7 cellular contexts compared by ENCODE assay signal in the genomic region with DNA sequence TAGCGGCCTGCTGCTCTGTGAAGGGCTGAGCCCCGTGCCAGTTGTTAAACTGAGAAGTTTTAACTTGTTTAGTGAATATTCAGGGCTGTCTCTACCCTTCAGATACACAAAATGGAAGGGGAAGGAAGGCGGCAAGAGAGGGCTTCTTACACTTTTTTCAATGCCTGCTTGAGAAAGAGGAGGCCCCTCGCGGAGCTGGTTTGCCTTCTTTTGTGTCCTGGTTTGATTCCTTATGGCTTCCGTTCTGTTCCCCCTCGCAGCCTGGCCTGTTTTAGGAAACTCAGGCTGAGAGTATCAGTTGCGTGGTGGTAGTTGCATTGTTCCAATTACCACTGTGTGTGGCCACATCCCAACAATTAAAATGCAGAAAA. TPM values are rescaled to one million over a fixed set of nuclear protein-coding genes. Genes with fewer than 3 reads are reported as not detected.
DNase-seq lines count a peak whose midpoint lies in the region; ATAC-seq and TF ChIP-seq lines count a peak whose summit lies in the region.

No MANE protein-coding gene starts in this region.

- H3K23me2 ChIP-seq in H9 (ENCODE audit: insufficient read length, low read depth, low read length, poor library complexity, severe bottlenecking), result peaks cover 12% of the 10 kb centered on the region

- peaks cover 22 to 39% (median 26%) of the 10 kb centered on the region in 3 experiments for H3K36me3 Mint-ChIP-seq in H9 (ENCODE audit: insufficient read depth in 1 of 3, low read depth in 3 of 3)
- H3K36me3 Mint-ChIP-seq in T-helper 2 cell treated with Interferon-gamma antibody and Interleukin-4, amounts not matched to agents 5 μg/mL and 100 μg/mL, for 36 hours (ENCODE audit: low read depth), result peaks cover 15% of the 10 kb centered on the region

- H2AK5ac ChIP-seq in H9 (ENCODE audit: insufficient read length, low read length), result no peak overlapping the region

- peaks cover 27 to 33% of the 10 kb centered on the region in 2 experiments for H3K4me1 Mint-ChIP-seq in H9
- H3K4me1 Mint-ChIP-seq in T-helper 2 cell treated with Interferon-gamma antibody and Interleukin-4, amounts not matched to agents 5 μg/mL and 100 μg/mL, for 36 hours (ENCODE audit: low read depth), result peaks cover 31% of the 10 kb centered on the region

- TF ChIP-seq CTCF in H9 (conservative IDR thresholded peaks at IDR 0.05) (no peak), foreskin keratinocyte (conservative IDR thresholded peaks at IDR 0.05) (no peak), retinal pigment epithelial cell (conservative IDR thresholded peaks at IDR 0.05; ENCODE audit: low read depth, low read length) (no peak)

- no peaks in the 10 kb centered on the region for H3K9me3 Mint-ChIP-seq in H9
- no peaks in the 10 kb centered on the region for H3K9me3 Mint-ChIP-seq in T-helper 2 cell treated with Interferon-gamma antibody and Interleukin-4, amounts not matched to agents 5 μg/mL and 100 μg/mL, for 36 hours

- H3K4me3 ChIP-seq in retinal pigment epithelial cell (ENCODE audit: low read length), result peak overlapping the region; percentile 94

- peak overlapping the region; percentile 96 for H3K4me2 ChIP-seq in H9 (ENCODE audit: insufficient read depth, insufficient read length, low read length)

- no peak overlapping the region for H2BK15ac ChIP-seq in H9 (ENCODE audit: low read depth, low read length)

- no peak overlapping the region for H4K8ac ChIP-seq in H9 (replicated peaks; ENCODE audit: insufficient read length, low read depth, low read length)

- WGBS in H9 (ENCODE audit: extremely low coverage, insufficient read length, low lambda C conversion rate), result no CpG with 5 or more reads among the region's 8 CpGs

- H3K14ac ChIP-seq in H9 (ENCODE audit: insufficient read depth, low read length), result peak overlapping the region; percentile 54; the same call in 1 of the 2 replicates

- H3K23ac ChIP-seq in H9 (ENCODE audit: insufficient read length, low read depth, low read length), result no peak overlapping the region

- no peak overlapping the region for H3K56ac ChIP-seq in H9 (ENCODE audit: insufficient read length, low read depth, low read length)

- H3K4me3 Mint-ChIP-seq in H9, result peak overlapping the region; percentile 91 to 95
- peak overlapping the region; percentile 85 for H3K4me3 Mint-ChIP-seq in T-helper 2 cell treated with Interferon-gamma antibody and Interleukin-4, amounts not matched to agents 5 μg/mL and 100 μg/mL, for 36 hours

- H3K9me3 ChIP-seq in H9 (ENCODE audit: control insufficient read depth, low read depth, low read length), result no peaks in the 10 kb centered on the region

- H2BK20ac ChIP-seq in H9 (ENCODE audit: low read depth, low read length, poor library complexity, severe bottlenecking), result no peak overlapping the region

- no peak overlapping the region for H3K4ac ChIP-seq in H9 (ENCODE audit: low read depth, low read length)

- H3K4me1 ChIP-seq in H9 (ENCODE audit: insufficient read depth, low read length), result no peaks in the 10 kb centered on the region
- H3K4me1 ChIP-seq in foreskin keratinocyte, result peaks cover 16% of the 10 kb centered on the region

- no peaks in the 10 kb centered on the region for H3K27me3 Mint-ChIP-seq in H9 (ENCODE audit: low read depth)
- no peaks in the 10 kb centered on the region for H3K27me3 Mint-ChIP-seq in T-helper 2 cell treated with Interferon-gamma antibody and Interleukin-4, amounts not matched to agents 5 μg/mL and 100 μg/mL, for 36 hours (ENCODE audit: low read depth)

- H2BK120ac ChIP-seq in H9 (ENCODE audit: low read depth, low read length, poor library complexity, severe bottlenecking), result no peak overlapping the region

- H4K20me1 ChIP-seq in H9 (ENCODE audit: control insufficient read depth, insufficient read depth, insufficient read length), result peaks cover 3% of the 10 kb centered on the region

- H3K27ac ChIP-seq in H9 (ENCODE audit: insufficient read length, low read depth, low read length) (no peak overlapping the region), foreskin keratinocyte (peak overlapping the region; percentile 74)

- peaks cover 5% of the 10 kb centered on the region for H3K79me1 ChIP-seq in H9 (ENCODE audit: insufficient read depth, low read depth, low read length, poor library complexity, severe bottlenecking)

- no peaks in the 10 kb centered on the region for H3K27me3 ChIP-seq in H9 (ENCODE audit: insufficient read depth, low read length)
- H3K27me3 ChIP-seq in foreskin keratinocyte, result no peaks in the 10 kb centered on the region

- H2BK12ac ChIP-seq in H9 (ENCODE audit: insufficient read length, low read depth, low read length), result no peak overlapping the region

- no peak overlapping the region for H3T11ph ChIP-seq in H9 (ENCODE audit: low read length)

- H3K27ac Mint-ChIP-seq in H9, result peak overlapping the region; percentile 93 to 99 (median 96)
- peak overlapping the region; percentile 93 for H3K27ac Mint-ChIP-seq in T-helper 2 cell treated with Interferon-gamma antibody and Interleukin-4, amounts not matched to agents 5 μg/mL and 100 μg/mL, for 36 hours

- H3K79me2 ChIP-seq in H9 (ENCODE audit: insufficient read depth, low read length), result peaks cover 16% of the 10 kb centered on the region; the same call in 1 of the 2 replicates

- H3K18ac ChIP-seq in H9 (ENCODE audit: insufficient read length, low read depth, low read length), result peak overlapping the region; percentile 50

- H2AFZ ChIP-seq in H9 (ENCODE audit: low read length), result no peak overlapping the region

- H3K9ac ChIP-seq in H9 (ENCODE audit: extremely low read depth, insufficient read length, low read length), result peak overlapping the region; percentile 98

- ATAC-seq in foreskin keratinocyte, result no peak

- H4K5ac ChIP-seq in H9 (ENCODE audit: insufficient read length, low read depth, low read length), result no peak overlapping the region

- no peak overlapping the region for H4K91ac ChIP-seq in H9 (ENCODE audit: insufficient read length, low read depth, low read length)

- DNase-seq in H9 (no peak), foreskin keratinocyte (no peak), retinal pigment epithelial cell (ENCODE audit: low read depth) (no peak), DMS79 treated with DMSO at 0.1 percent for 48 hours (lab: John Stamatoyannopoulos, UW) (no peak), mesenteric fat pad (ENCODE audit: low spot score) (no peak), D341Med (ENCODE audit: low spot score) (no peak)
- no peak for DNase-seq in T-helper 2 cell treated with Interferon-gamma antibody and Interleukin-4, amounts not matched to agents 5 μg/mL and 100 μg/mL, for 36 hours (ENCODE audit: low spot score)

- no peak overlapping the region for H2BK5ac ChIP-seq in H9 (ENCODE audit: insufficient read length, low read length)

RNA-seq across cellular contexts. Expression of a gene that starts 1.0 kb away (rescaled TPM):
- total RNA-seq in H9 (2021) (59.6 and 61.9 TPM in 2 replicates), foreskin keratinocyte (23.6 and 25.1 TPM in 2 replicates), mesenteric fat pad (25.7 TPM)
- polyA plus RNA-seq in foreskin keratinocyte, result 11.7 and 12.8 TPM in 2 replicates

RNA-seq across cellular contexts. Expression of a gene that starts 7.5 kb away (rescaled TPM):
- total RNA-seq in H9 (2021) (19.9 and 22.8 TPM in 2 replicates), foreskin keratinocyte (7.9 and 9.4 TPM in 2 replicates), mesenteric fat pad (not detected)
- polyA plus RNA-seq in foreskin keratinocyte, result 6.9 and 7.8 TPM in 2 replicates

RNA-seq across cellular contexts. Expression of a gene that starts 13.4 kb away (rescaled TPM):
- 77.8 and 89.2 TPM in 2 replicates for total RNA-seq in H9 (2021)
- 48.3 and 49.0 TPM in 2 replicates for total RNA-seq in foreskin keratinocyte
- 12.5 and 15.7 TPM in 2 replicates for polyA plus RNA-seq in foreskin keratinocyte
- 54.1 TPM for total RNA-seq in mesenteric fat pad
